3 cellular contexts compared by ENCODE assay signal in genomic region chr13:82739881-82740280, GRCh38.
TF ChIP-seq lines count a peak whose summit lies in the region.

No MANE protein-coding gene starts in this region.

TF ChIP-seq in SK-N-SH, 30 proteins besides CTCF, POLR2A, EP300 and RAD21:
- no peak for TF ChIP-seq ZBTB33 (IDR thresholded peaks at IDR 0.05; ENCODE audit: borderline replicate concordance, low read depth)
- TF ChIP-seq SIN3A (IDR thresholded peaks at IDR 0.05; ENCODE audit: borderline replicate concordance, low read depth, low read length): no peak
- TF ChIP-seq POLR2AphosphoS5 (IDR thresholded peaks at IDR 0.05; ENCODE audit: low read depth, low read length): no peak

TF ChIP-seq in SK-N-SH treated with all-trans-retinoic acid at 6 μM for 48 hours, 23 proteins besides CTCF, POLR2A, EP300 and RAD21:
- no peak for TF ChIP-seq POU6F1 (CRISPR knock-in tag; IDR thresholded peaks at IDR 0.05; ENCODE audit: borderline replicate concordance, low read depth)
- no peak for TF ChIP-seq ZC3H10 (CRISPR knock-in tag; IDR thresholded peaks at IDR 0.05)
- no peak for TF ChIP-seq ESRRG (CRISPR knock-in tag; IDR thresholded peaks at IDR 0.05)
- TF ChIP-seq TOX (CRISPR knock-in tag; IDR thresholded peaks at IDR 0.05; ENCODE audit: borderline replicate concordance): no peak
- TF ChIP-seq PPARA (CRISPR knock-in tag; IDR thresholded peaks at IDR 0.05; ENCODE audit: borderline replicate concordance): no peak
- no peak for TF ChIP-seq ZFP3 (CRISPR knock-in tag; IDR thresholded peaks at IDR 0.05)
- no peak for TF ChIP-seq SNAI2 (CRISPR knock-in tag; IDR thresholded peaks at IDR 0.05)
- TF ChIP-seq CREB5 (CRISPR knock-in tag; IDR thresholded peaks at IDR 0.05; ENCODE audit: low read depth): no peak
- no peak for TF ChIP-seq ZFP30 (CRISPR knock-in tag; IDR thresholded peaks at IDR 0.05)
- TF ChIP-seq OSR1 (CRISPR knock-in tag; IDR thresholded peaks at IDR 0.05): no peak
- no peak for TF ChIP-seq TCF4 (CRISPR knock-in tag; IDR thresholded peaks at IDR 0.05; ENCODE audit: borderline replicate concordance)
- TF ChIP-seq CSRNP3 (CRISPR knock-in tag; IDR thresholded peaks at IDR 0.05): no peak
- no peak for TF ChIP-seq CSDC2 (CRISPR knock-in tag; IDR thresholded peaks at IDR 0.05)

TF ChIP-seq in H1, 55 proteins besides CTCF, POLR2A, EP300 and RAD21:
- TF ChIP-seq SIX5 (IDR thresholded peaks at IDR 0.05; ENCODE audit: low read depth, low read length): no peak
- no peak for TF ChIP-seq FOSL1 (IDR thresholded peaks at IDR 0.05; ENCODE audit: insufficient read depth, low read depth, low read length)
- no peak for TF ChIP-seq CTBP2 (IDR thresholded peaks at IDR 0.05; ENCODE audit: borderline replicate concordance, insufficient read depth, insufficient read length, low read length)
- TF ChIP-seq CBX8 (IDR thresholded peaks at IDR 0.05; ENCODE audit: borderline replicate concordance, low read depth, low read length): no peak
- TF ChIP-seq CREB1 (IDR thresholded peaks at IDR 0.05): no peak
- no peak for TF ChIP-seq ASH2L (IDR thresholded peaks at IDR 0.05; ENCODE audit: low read length)
- TF ChIP-seq EZH2 (IDR thresholded peaks at IDR 0.05; ENCODE audit: low read depth, low read length, severe bottlenecking): no peak
- no peak for TF ChIP-seq SP2 (IDR thresholded peaks at IDR 0.05; ENCODE audit: low read length)
- TF ChIP-seq SP4 (IDR thresholded peaks at IDR 0.05; ENCODE audit: low read length): no peak
- no peak for TF ChIP-seq CEBPB (IDR thresholded peaks at IDR 0.05; ENCODE audit: low read depth, low read length)
- TF ChIP-seq SUZ12 (IDR thresholded peaks at IDR 0.05; ENCODE audit: low read length): no peak
- no peak for TF ChIP-seq MAFK (IDR thresholded peaks at IDR 0.05; ENCODE audit: low read depth, low read length)
- no peak for TF ChIP-seq SAP30 (IDR thresholded peaks at IDR 0.05; ENCODE audit: insufficient read depth, insufficient replicate concordance, low read length)
- no peak for TF ChIP-seq YY1 (IDR thresholded peaks at IDR 0.05; ENCODE audit: low read depth, low read length)
- no peak for TF ChIP-seq KDM5A (IDR thresholded peaks at IDR 0.05; ENCODE audit: low read length)
- TF ChIP-seq POLR2AphosphoS5 (IDR thresholded peaks at IDR 0.05; ENCODE audit: low read depth, low read length): no peak
- TF ChIP-seq CBX5 (IDR thresholded peaks at IDR 0.05; ENCODE audit: low read depth, low read length): no peak
- no peak for TF ChIP-seq USF2 (IDR thresholded peaks at IDR 0.05; ENCODE audit: low read length)
- TF ChIP-seq SIRT6 (IDR thresholded peaks at IDR 0.05; ENCODE audit: low read length): no peak
- no peak for TF ChIP-seq SRF (IDR thresholded peaks at IDR 0.05; ENCODE audit: low read depth, low read length)
